Comparison of ENCODE assay signal across 1 cellular context in the genomic region with DNA sequence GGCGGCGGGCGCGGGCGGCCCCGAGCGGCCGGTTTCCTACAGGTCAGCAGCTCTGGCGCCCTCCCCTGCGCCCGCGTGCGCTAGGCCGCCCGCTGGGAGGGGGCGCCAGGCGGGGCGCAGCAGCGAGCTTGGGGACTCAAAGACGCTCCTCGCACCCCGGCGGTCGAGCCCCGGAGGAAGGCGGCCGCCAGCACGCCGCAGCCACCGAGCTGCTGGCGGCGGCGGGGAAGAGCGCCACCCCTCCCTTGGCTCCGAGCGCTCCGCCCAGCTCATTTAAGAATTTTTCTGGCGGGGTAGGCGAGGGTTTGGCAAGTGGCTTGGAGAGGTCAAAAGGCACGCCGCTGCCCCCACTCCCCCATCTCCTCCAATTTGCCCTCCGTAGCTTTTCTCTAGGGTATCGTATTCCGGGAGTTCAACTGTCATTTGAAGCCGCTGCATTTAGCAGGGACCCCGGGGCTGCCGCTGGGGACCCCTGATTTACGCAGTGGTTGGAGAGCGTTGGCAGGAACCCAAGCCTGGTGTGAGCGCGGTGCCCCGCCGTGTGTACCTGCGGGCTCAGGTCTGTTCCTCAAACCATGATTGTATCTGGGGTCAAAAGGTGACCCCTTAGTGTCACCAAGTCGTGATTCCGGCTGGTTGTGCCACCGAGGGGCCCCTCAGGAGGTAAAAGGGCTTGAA.
TF ChIP-seq lines count a peak whose summit lies in the region.

No MANE protein-coding gene starts in this region.

TF ChIP-seq in HEK293, 187 proteins besides CTCF, POLR2A, EP300 and RAD21 (continued from another document):
- TF ChIP-seq ZNF341 (tag by site-specific recombination; IDR thresholded peaks at IDR 0.05; ENCODE audit: low read depth): peak; percentile 69; the same call in 1 of the 2 replicates
- TF ChIP-seq, protein P1, sequence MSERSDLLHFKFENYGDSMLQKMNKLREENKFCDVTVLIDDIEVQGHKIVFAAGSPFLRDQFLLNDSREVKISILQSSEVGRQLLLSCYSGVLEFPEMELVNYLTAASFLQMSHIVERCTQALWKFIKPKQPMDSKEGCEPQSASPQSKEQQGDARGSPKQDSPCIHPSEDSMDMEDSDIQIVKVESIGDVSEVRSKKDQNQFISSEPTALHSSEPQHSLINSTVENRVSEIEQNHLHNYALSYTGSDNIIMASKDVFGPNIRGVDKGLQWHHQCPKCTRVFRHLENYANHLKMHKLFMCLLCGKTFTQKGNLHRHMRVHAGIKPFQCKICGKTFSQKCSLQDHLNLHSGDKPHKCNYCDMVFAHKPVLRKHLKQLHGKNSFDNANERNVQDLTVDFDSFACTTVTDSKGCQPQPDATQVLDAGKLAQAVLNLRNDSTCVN (tag by site-specific recombination; optimal IDR thresholded peaks at IDR 0.05): peak; percentile 45
- TF ChIP-seq KLF16 (tag by site-specific recombination; IDR thresholded peaks at IDR 0.05): 0 out of 2 replicates have a peak, but pooled peaks have one; percentile 35
- peak; percentile 38; the same call in 1 of the 2 replicates for TF ChIP-seq KLF1 (tag by site-specific recombination; IDR thresholded peaks at IDR 0.05)
- TF ChIP-seq ZNF391 (tag by site-specific recombination; IDR thresholded peaks at IDR 0.05; ENCODE audit: borderline replicate concordance, low read depth): no peak; the same call in 1 of the 2 replicates
- TF ChIP-seq ZBTB7A (tag by site-specific recombination; IDR thresholded peaks at IDR 0.05; ENCODE audit: low read depth): 0 out of 2 replicates have a peak, but pooled peaks have one; percentile 44
- TF ChIP-seq ZNF133 (tag by site-specific recombination; IDR thresholded peaks at IDR 0.05): no peak
- 0 out of 2 replicates have a peak, but pooled peaks have one; percentile 17 for TF ChIP-seq ZNF660 (tag by site-specific recombination; IDR thresholded peaks at IDR 0.05)
- peak; percentile 95 for TF ChIP-seq ZIC2 (tag by site-specific recombination; IDR thresholded peaks at IDR 0.05)
- TF ChIP-seq, protein P2, sequence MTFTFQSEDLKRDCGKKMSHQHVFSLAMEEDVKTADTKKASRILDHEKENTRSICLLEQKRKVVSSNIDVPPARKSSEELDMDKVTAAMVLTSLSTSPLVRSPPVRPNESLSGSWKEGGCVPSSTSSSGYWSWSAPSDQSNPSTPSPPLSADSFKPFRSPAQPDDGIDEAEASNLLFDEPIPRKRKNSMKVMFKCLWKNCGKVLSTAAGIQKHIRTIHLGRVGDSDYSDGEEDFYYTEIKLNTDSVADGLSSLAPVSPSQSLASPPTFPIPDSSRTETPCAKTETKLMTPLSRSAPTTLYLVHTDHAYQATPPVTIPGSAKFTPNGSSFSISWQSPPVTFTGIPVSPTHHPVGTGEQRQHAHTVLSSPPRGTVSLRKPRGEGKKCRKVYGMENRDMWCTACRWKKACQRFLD (tag by site-specific recombination; IDR thresholded peaks at IDR 0.05): no peak
- TF ChIP-seq ZNF335 (tag by site-specific recombination; conservative IDR thresholded peaks at IDR 0.05): peak; percentile 81
- TF ChIP-seq, protein P3, sequence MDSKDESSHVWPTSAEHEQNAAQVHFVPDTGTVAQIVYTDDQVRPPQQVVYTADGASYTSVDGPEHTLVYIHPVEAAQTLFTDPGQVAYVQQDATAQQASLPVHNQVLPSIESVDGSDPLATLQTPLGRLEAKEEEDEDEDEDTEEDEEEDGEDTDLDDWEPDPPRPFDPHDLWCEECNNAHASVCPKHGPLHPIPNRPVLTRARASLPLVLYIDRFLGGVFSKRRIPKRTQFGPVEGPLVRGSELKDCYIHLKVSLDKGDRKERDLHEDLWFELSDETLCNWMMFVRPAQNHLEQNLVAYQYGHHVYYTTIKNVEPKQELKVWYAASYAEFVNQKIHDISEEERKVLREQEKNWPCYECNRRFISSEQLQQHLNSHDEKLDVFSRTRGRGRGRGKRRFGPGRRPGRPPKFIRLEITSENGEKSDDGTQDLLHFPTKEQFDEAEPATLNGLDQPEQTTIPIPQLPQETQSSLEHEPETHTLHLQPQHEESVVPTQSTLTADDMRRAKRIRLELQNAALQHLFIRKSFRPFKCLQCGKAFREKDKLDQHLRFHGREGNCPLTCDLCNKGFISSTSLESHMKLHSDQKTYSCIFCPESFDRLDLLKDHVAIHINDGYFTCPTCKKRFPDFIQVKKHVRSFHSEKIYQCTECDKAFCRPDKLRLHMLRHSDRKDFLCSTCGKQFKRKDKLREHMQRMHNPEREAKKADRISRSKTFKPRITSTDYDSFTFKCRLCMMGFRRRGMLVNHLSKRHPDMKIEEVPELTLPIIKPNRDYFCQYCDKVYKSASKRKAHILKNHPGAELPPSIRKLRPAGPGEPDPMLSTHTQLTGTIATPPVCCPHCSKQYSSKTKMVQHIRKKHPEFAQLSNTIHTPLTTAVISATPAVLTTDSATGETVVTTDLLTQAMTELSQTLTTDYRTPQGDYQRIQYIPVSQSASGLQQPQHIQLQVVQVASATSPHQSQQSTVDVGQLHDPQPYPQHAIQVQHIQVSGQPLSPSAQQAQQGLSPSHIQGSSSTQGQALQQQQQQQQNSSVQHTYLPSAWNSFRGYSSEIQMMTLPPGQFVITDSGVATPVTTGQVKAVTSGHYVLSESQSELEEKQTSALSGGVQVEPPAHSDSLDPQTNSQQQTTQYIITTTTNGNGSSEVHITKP (tag by site-specific recombination; IDR thresholded peaks at IDR 0.05): peak; percentile 99
- peak; percentile 48 for TF ChIP-seq ZBTB48 (tag by site-specific recombination; IDR thresholded peaks at IDR 0.05)
- TF ChIP-seq ZNF266 (tag by site-specific recombination; IDR thresholded peaks at IDR 0.05; ENCODE audit: low read depth): no peak
- TF ChIP-seq, protein P4, sequence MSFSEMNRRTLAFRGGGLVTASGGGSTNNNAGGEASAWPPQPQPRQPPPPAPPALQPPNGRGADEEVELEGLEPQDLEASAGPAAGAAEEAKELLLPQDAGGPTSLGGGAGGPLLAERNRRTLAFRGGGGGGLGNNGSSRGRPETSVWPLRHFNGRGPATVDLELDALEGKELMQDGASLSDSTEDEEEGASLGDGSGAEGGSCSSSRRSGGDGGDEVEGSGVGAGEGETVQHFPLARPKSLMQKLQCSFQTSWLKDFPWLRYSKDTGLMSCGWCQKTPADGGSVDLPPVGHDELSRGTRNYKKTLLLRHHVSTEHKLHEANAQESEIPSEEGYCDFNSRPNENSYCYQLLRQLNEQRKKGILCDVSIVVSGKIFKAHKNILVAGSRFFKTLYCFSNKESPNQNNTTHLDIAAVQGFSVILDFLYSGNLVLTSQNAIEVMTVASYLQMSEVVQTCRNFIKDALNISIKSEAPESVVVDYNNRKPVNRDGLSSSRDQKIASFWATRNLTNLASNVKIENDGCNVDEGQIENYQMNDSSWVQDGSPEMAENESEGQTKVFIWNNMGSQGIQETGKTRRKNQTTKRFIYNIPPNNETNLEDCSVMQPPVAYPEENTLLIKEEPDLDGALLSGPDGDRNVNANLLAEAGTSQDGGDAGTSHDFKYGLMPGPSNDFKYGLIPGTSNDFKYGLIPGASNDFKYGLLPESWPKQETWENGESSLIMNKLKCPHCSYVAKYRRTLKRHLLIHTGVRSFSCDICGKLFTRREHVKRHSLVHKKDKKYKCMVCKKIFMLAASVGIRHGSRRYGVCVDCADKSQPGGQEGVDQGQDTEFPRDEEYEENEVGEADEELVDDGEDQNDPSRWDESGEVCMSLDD (tag by site-specific recombination; IDR thresholded peaks at IDR 0.05): peak; percentile 65
- no peak for TF ChIP-seq ZNF701 (tag by site-specific recombination; IDR thresholded peaks at IDR 0.05)
